In the genomic region with DNA sequence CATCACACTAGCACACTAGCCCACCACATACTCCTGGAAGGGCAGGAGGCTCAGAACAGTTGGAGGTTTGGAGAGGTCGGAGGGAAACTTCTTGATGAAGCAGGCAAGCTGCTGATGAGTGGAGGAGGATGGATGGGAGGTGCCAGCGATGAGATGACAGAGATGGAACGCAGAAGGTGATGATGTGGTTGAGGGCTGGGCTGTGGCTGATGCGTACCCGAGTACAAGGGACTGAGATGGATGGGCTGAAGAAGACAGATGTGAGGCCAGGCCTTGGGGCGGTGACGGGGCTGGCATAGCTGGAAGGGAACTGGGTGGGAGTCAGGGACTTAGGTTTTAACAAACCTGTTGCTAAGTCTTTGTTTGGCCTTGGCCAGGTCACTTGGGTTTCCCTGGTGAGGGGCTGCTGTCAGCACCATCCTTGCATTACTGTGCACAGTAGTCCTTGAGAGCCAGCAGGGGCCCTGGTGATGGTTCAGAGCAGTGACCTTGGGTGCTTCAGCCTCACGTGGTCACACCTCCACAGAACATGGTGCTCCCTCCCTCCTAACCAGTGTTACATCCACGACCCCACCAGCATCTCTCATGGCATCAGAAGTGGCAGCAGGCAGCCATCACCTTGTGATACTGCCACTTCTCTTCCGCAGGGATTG, we compare ENCODE assay signal across 28 cellular contexts.
"Had no signal": no experiment of that assay in that cellular context is flagged by ENCODE, and none has a peak within 500 bp of the region (broad histone marks: within the 10 kb centered on the region; RNA-seq: fewer than 3 reads in every experiment).

No MANE protein-coding gene starts in this region.

- H3K9ac ChIP-seq: neural progenitor cell, parathyroid adenoma had no signal

- H3K9me3 ChIP-seq: heart right ventricle, left lung, prostate gland, spleen, testis, tibial nerve, upper lobe of right lung, vagina had no signal

- H3K27me3 ChIP-seq: heart right ventricle, left lung, neural progenitor cell, spleen, testis, tibial nerve, upper lobe of right lung, vagina had no signal

- H3K36me3 Mint-ChIP-seq: natural killer cell treated with Interleukin-12 subunit alpha and Interleukin-12 subunit beta and Interleukin-15 and Interleukin-18, amount 100 ng/mL, for 72 hours; neural progenitor cell; stimulated activated naive B cell treated with anti-CD40 and anti-IgM and Interleukin-4, amounts not matched to agents 10 μg/mL and 1 μg/mL and 100 μg/mL, for 72 hours had no signal

- H3K4me2 ChIP-seq: neural progenitor cell had no signal

- H3K4me1 Mint-ChIP-seq: endodermal cell; stimulated activated naive B cell treated with anti-CD40 and anti-IgM and Interleukin-4, amounts not matched to agents 10 μg/mL and 1 μg/mL and 100 μg/mL, for 72 hours had no signal

- H3K27ac Mint-ChIP-seq: endodermal cell; neural progenitor cell; stimulated activated naive B cell treated with anti-CD40 and anti-IgM and Interleukin-4, amounts not matched to agents 10 μg/mL and 1 μg/mL and 100 μg/mL, for 72 hours; stimulated activated naive CD8-positive, alpha-beta T cell treated with anti-CD3 and anti-CD28 coated beads, Interleukin-15, amount 100 ng/mL, for 72 hours had no signal

- DNase-seq: effector CD4-positive, alpha-beta T cell; endodermal cell; erythroblast; foreskin melanocyte; heart right ventricle; hypothalamus; left lung; mesenchymal stem cell; midbrain; occipital lobe; spleen; stimulated activated CD4-positive, alpha-beta T cell treated with anti-CD3 and anti-CD28 coated beads, Interleukin-15, amount 100 ng/mL, for 24 hours; stimulated activated CD4-positive, alpha-beta T cell treated with anti-CD3 and anti-CD28 coated beads, Interleukin-1b, Interleukin-23, amount 100 ng/mL, for 48 hours; stimulated activated CD4-positive, alpha-beta T cell treated with anti-CD3 and anti-CD28 coated beads, Interleukin-4, amount 100 ng/mL, for 24 hours; stimulated activated naive B cell treated with anti-CD40 and anti-IgM and Interleukin-4, amounts not matched to agents 10 μg/mL and 1 μg/mL and 100 μg/mL, for 72 hours; stimulated activated naive CD8-positive, alpha-beta T cell treated with anti-CD3 and anti-CD28 coated beads, Interleukin-15, amount 100 ng/mL, for 72 hours; testis; upper lobe of right lung had no signal

- H2AFZ ChIP-seq: neural progenitor cell, parathyroid adenoma had no signal

- H3K4me1 ChIP-seq: neural progenitor cell, parathyroid adenoma, prostate gland, testis had no signal

- H3K27ac ChIP-seq: coronary artery, heart right ventricle, left lung, neural progenitor cell, parathyroid adenoma, prostate gland, testis, tibial nerve, upper lobe of right lung had no signal

- H3K36me3 ChIP-seq: heart right ventricle, left lung, neural progenitor cell, prostate gland, spleen, tibial nerve, upper lobe of right lung, vagina had no signal

- FAIRE-seq: endothelial cell of umbilical vein had no signal

- H3K27me3 Mint-ChIP-seq: natural killer cell treated with Interleukin-12 subunit alpha and Interleukin-12 subunit beta and Interleukin-15 and Interleukin-18, amount 100 ng/mL, for 72 hours; stimulated activated naive CD8-positive, alpha-beta T cell treated with anti-CD3 and anti-CD28 coated beads, Interleukin-15, amount 100 ng/mL, for 72 hours had no signal

- ATAC-seq: natural killer cell treated with Interleukin-12 subunit alpha and Interleukin-12 subunit beta and Interleukin-15 and Interleukin-18, amount 100 ng/mL, for 72 hours; sciatic nerve; stimulated activated naive B cell treated with anti-CD40 and anti-IgM and Interleukin-4, amounts not matched to agents 10 μg/mL and 1 μg/mL and 100 μg/mL, for 72 hours; stimulated activated naive CD8-positive, alpha-beta T cell treated with anti-CD3 and anti-CD28 coated beads, Interleukin-15, amount 100 ng/mL, for 72 hours had no signal

- H3K4me3 ChIP-seq: coronary artery, heart right ventricle, left lung, lung, neural progenitor cell, prostate gland, spleen, testis, tibial nerve, upper lobe of right lung, vagina had no signal

- H3K4me3 Mint-ChIP-seq: endodermal cell; natural killer cell treated with Interleukin-12 subunit alpha and Interleukin-12 subunit beta and Interleukin-15 and Interleukin-18, amount 100 ng/mL, for 72 hours; neural progenitor cell; stimulated activated naive B cell treated with anti-CD40 and anti-IgM and Interleukin-4, amounts not matched to agents 10 μg/mL and 1 μg/mL and 100 μg/mL, for 72 hours; stimulated activated naive CD8-positive, alpha-beta T cell treated with anti-CD3 and anti-CD28 coated beads, Interleukin-15, amount 100 ng/mL, for 72 hours had no signal

- H3K9me3 Mint-ChIP-seq: endodermal cell; natural killer cell treated with Interleukin-12 subunit alpha and Interleukin-12 subunit beta and Interleukin-15 and Interleukin-18, amount 100 ng/mL, for 72 hours; neural progenitor cell; stimulated activated naive B cell treated with anti-CD40 and anti-IgM and Interleukin-4, amounts not matched to agents 10 μg/mL and 1 μg/mL and 100 μg/mL, for 72 hours; stimulated activated naive CD8-positive, alpha-beta T cell treated with anti-CD3 and anti-CD28 coated beads, Interleukin-15, amount 100 ng/mL, for 72 hours had no signal
